In the genomic region with DNA sequence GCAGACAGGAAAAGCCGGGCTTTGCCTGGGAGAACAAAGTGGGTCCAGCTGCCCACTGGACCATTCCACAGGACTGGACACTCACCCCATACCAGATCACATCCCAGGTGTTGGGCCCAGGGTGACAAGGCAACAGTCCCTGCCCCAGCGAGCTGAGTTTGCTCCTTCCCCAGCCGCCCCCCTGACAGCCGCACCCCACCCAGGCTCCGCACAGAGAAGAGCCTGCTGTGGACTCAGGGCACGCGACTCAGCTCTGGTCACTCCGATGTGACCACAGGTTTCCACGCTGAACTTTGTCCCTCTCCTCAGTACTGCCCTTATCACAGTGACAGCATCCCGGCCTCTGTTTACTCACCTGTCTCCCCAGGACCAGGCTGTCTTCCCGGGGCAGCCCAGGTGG, we compare ENCODE assay signal across 1 cellular context.
TF ChIP-seq lines count a peak whose summit lies in the region.

No MANE protein-coding gene starts in this region.

TF ChIP-seq in H1, 55 proteins besides CTCF, POLR2A, EP300 and RAD21:
- TF ChIP-seq SUZ12 (IDR thresholded peaks at IDR 0.05; ENCODE audit: low read length), result peak; percentile 76; the same call in 1 of the 2 replicates
- no peak for TF ChIP-seq JUN (IDR thresholded peaks at IDR 0.05; ENCODE audit: low read depth, low read length)
